ENCODE assay signal across 9 cellular contexts in genomic region chr19:36973021-36973843, GRCh38. TPM values are rescaled to one million over a fixed set of nuclear protein-coding genes. Genes with fewer than 3 reads are reported as not detected.
A peak's percentile ranks its signal among the peaks of the same experiment; 100 is the strongest.
DNase-seq lines count a peak whose midpoint lies in the region; ATAC-seq and TF ChIP-seq lines count a peak whose summit lies in the region.
"Had no signal": no experiment of that assay in that cellular context is flagged by ENCODE, and none has a peak within 500 bp of the region (broad histone marks: within the 10 kb centered on the region; RNA-seq: fewer than 3 reads in every experiment).

No MANE protein-coding gene starts in this region.

- DNase-seq in HT1080 (ENCODE audit: low read depth) = peak; percentile 45
- DNase-seq in activated CD4-positive, alpha-beta T cell treated with anti-CD3 and anti-CD28 coated beads for 36 hours = peak; percentile 92
- peak; percentile 87 for DNase-seq in cerebellum (ENCODE audit: low spot score)
- peak; percentile 59 for DNase-seq in kidney glomerular epithelial cell (lab: John Stamatoyannopoulos, UW)
- peak; percentile 52 for DNase-seq in stimulated activated CD4-positive, alpha-beta T cell treated with anti-CD3 and anti-CD28 coated beads, Interleukin-2, amount 100 ng/mL, for 4 hours (ENCODE audit: low read depth)
- no peak for DNase-seq in NCI-H2196 (lab: John Stamatoyannopoulos, UW; ENCODE audit: unreplicated experiment)

- H3K27ac Mint-ChIP-seq in activated CD4-positive, alpha-beta T cell treated with anti-CD3 and anti-CD28 coated beads for 36 hours = peak overlapping the region; percentile 92

- peak; percentile 98 for ATAC-seq in activated CD4-positive, alpha-beta T cell treated with anti-CD3 and anti-CD28 coated beads for 36 hours
- ATAC-seq in GM19328 (IDR thresholded peaks at IDR 0.05; ENCODE audit: unreplicated experiment) = no peak

- POLR2A ChIA-PET in activated CD4-positive, alpha-beta T cell treated with anti-CD3 and anti-CD28 coated beads for 36 hours (lab: Charles Lee) = interaction anchor here (0.6 kb wide), 1 partner anchor 595 kb away, joined by 5 read pairs; no protein-coding TSS in a partner anchor

- H3K9me3 Mint-ChIP-seq in activated CD4-positive, alpha-beta T cell treated with anti-CD3 and anti-CD28 coated beads for 36 hours (ENCODE audit: low read depth) = peaks cover 3% of the 10 kb centered on the region

- intact Hi-C loops in activated CD4-positive, alpha-beta T cell treated with anti-CD3 and anti-CD28 coated beads for 36 hours (cut with DNase I, micrococcal nuclease) = loop anchor here (1.0 to 5.0 kb wide), 20 partner anchors 57 to 806 kb away; partner anchors contain the start of genes ZNF569 (in 2 of the 2), ZFP14 (in 1 of the 2), ZNF345 (in 1 of the 2) and ZNF420 (in 1 of the 2)

- H3K36me3 Mint-ChIP-seq in activated CD4-positive, alpha-beta T cell treated with anti-CD3 and anti-CD28 coated beads for 36 hours (ENCODE audit: low read depth) = peaks cover 33% of the 10 kb centered on the region

- H3K4me3 Mint-ChIP-seq in activated CD4-positive, alpha-beta T cell treated with anti-CD3 and anti-CD28 coated beads for 36 hours = peak overlapping the region; percentile 81
- H3K4me3 Mint-ChIP-seq: neural crest cell had no signal

- peak; percentile 53 for TF ChIP-seq CTCF in GM12872 (IDR thresholded peaks at IDR 0.05; ENCODE audit: insufficient read depth, low read depth, low read length)

- H3K27me3 Mint-ChIP-seq in activated CD4-positive, alpha-beta T cell treated with anti-CD3 and anti-CD28 coated beads for 36 hours = no peaks in the 10 kb centered on the region

- CTCF ChIA-PET in activated CD4-positive, alpha-beta T cell treated with anti-CD3 and anti-CD28 coated beads for 36 hours (lab: Charles Lee) = interaction anchor here (0.5 to 1.1 kb wide), 5 partner anchors 105 to 1978 kb away, joined by 3 to 6 read pairs (median 3); partner anchors contain the start of gene ZNF420

- peaks cover 6% of the 10 kb centered on the region for H3K4me1 Mint-ChIP-seq in activated CD4-positive, alpha-beta T cell treated with anti-CD3 and anti-CD28 coated beads for 36 hours
- H3K4me1 Mint-ChIP-seq: neural crest cell had no signal

RNA-seq across cellular contexts. Expression of gene ZNF568, which starts 57.1 kb away (rescaled TPM):
- total RNA-seq in HT1080 (2014; rRNA removed; shearing (Covaris generic)) = 11.3 and 13.9 TPM in 2 replicates
- polyA plus RNA-seq in HT1080 (2015; cell fraction: cytosol; rRNA removed) = 2.8 and 5.2 TPM in 2 replicates
- polyA plus RNA-seq in HT1080 (2015; cell fraction: nucleus; rRNA removed) = 3.2 and 3.9 TPM in 2 replicates
- total RNA-seq in activated CD4-positive, alpha-beta T cell treated with anti-CD3 and anti-CD28 coated beads for 36 hours = 1 to 10 TPM; 6.5 to 8.4 TPM
- total RNA-seq in cerebellum = 35.1 TPM

RNA-seq across cellular contexts. Expression of gene ZNF829, which starts 57.1 kb away (rescaled TPM):
- total RNA-seq in HT1080 (2014; rRNA removed; shearing (Covaris generic)) = 2.7 and 4.1 TPM in 2 replicates
- polyA plus RNA-seq in HT1080 (2015; cell fraction: cytosol; rRNA removed) = 1.3 and 1.5 TPM in 2 replicates
- polyA plus RNA-seq in HT1080 (2015; cell fraction: nucleus; rRNA removed) = 1.4 and 1.5 TPM in 2 replicates
- total RNA-seq in activated CD4-positive, alpha-beta T cell treated with anti-CD3 and anti-CD28 coated beads for 36 hours = 1 to 10 TPM; 7.1 TPM
- total RNA-seq in cerebellum = 7.5 TPM
